27 cellular contexts compared by ENCODE assay signal in the genomic region with DNA sequence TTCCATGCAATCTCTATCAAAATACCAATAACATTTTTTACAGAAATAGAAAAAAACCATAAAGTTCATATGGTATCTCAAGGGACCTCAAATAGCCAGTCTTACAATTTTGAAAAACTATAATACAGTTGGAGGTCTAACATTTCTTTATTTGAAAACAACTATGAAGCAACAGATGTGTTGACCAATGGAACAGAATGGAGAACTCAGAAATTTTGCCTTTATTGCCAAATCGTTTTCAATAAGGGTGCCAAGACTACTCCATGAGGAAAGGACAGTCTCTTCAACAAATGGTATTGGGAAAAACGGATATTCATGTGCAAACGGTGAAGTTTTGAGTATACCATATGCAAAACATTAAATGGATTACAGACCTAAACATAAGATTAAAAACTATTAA.
"Had no signal": no experiment of that assay in that cellular context is flagged by ENCODE, and none has a peak within 500 bp of the region (broad histone marks: within the 10 kb centered on the region; RNA-seq: fewer than 3 reads in every experiment).

No MANE protein-coding gene starts in this region.

- H3K36me3 Mint-ChIP-seq: immature natural killer cell, naive B cell had no signal

- H3K9me3 ChIP-seq: colonic mucosa had no signal

- H3K4me3 Mint-ChIP-seq: dendritic cell treated with granulocyte-macrophage colony-stimulating factor and Interleukin-4, amounts not matched to agents 40 ng/mL and 50 ng/mL, for 4 days; effector memory CD8-positive, alpha-beta T cell; endodermal cell; immature natural killer cell; mesothelial cell of epicardium; naive B cell had no signal

- H3K4me1 Mint-ChIP-seq: endodermal cell, immature natural killer cell, mesothelial cell of epicardium, naive B cell had no signal

- ATAC-seq: effector memory CD8-positive, alpha-beta T cell; esophagus mucosa; heart left ventricle; left colon; left lobe of liver; lower lobe of right lung; mucosa of descending colon had no signal

- H3K36me3 ChIP-seq: colonic mucosa, esophagus squamous epithelium, heart left ventricle, left ventricle myocardium inferior, lower lobe of right lung had no signal

- H3K4me1 ChIP-seq: colonic mucosa, esophagus squamous epithelium, heart left ventricle, left ventricle myocardium inferior, lower lobe of right lung had no signal

- DNase-seq: cerebellar nuclear complex; colonic mucosa; cortex of kidney; effector CD8-positive, alpha-beta T cell; effector memory CD8-positive, alpha-beta T cell; endodermal cell; erythroblast; esophagus squamous epithelium; foreskin fibroblast; foreskin melanocyte; heart left ventricle; hippocampal formation; immature natural killer cell; islet precursor cell; kidney; kidney glomerular epithelial cell; left colon; left ventricle myocardium inferior; lower lobe of right lung; mesenchymal stem cell; mucosa of descending colon; naive B cell had no signal

- H3K27me3 ChIP-seq: colonic mucosa, esophagus squamous epithelium, heart left ventricle had no signal

- H3K27ac ChIP-seq: colonic mucosa, epithelial cell of prostate, esophagus squamous epithelium, heart left ventricle, left ventricle myocardium inferior, lower lobe of right lung had no signal

- H3K27ac Mint-ChIP-seq: dendritic cell treated with granulocyte-macrophage colony-stimulating factor and Interleukin-4, amounts not matched to agents 40 ng/mL and 50 ng/mL, for 4 days; effector memory CD8-positive, alpha-beta T cell; endodermal cell; immature natural killer cell; mesothelial cell of epicardium; naive B cell had no signal

- H3K4me3 ChIP-seq: colonic mucosa, esophagus squamous epithelium, heart left ventricle, left ventricle myocardium inferior, lower lobe of right lung, mucosa of descending colon had no signal

- H3K27me3 Mint-ChIP-seq: dendritic cell treated with granulocyte-macrophage colony-stimulating factor and Interleukin-4, amounts not matched to agents 40 ng/mL and 50 ng/mL, for 4 days; effector memory CD8-positive, alpha-beta T cell; naive B cell had no signal
